35 cellular contexts compared by ENCODE assay signal in the genomic region with DNA sequence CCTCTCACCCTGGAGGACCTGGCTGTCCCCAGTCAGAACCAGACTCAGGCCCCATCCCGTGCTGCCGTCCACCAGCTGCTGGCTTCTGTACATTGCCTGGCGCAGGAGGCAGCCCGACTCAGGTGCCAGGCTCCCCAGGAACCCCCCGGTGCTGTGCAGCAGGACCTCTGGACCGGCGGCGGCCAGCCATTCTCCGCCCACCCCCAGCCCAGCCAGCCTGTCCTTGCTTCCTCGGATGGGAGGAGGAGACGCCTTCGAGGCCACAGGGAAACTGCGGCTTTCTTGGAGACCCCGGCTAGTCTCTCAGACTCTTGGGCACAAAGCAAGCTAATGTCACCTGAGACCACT. TPM values are rescaled to one million over a fixed set of nuclear protein-coding genes. Genes with fewer than 3 reads are reported as not detected.
"Had no signal": no experiment of that assay in that cellular context is flagged by ENCODE, and none has a peak within 500 bp of the region (broad histone marks: within the 10 kb centered on the region; RNA-seq: fewer than 3 reads in every experiment).

No MANE protein-coding gene starts in this region.

- H3K27ac ChIP-seq: body of pancreas, brain microvascular endothelial cell, breast epithelium, VCaP had no signal

- DNase-seq: activated CD4-positive, alpha-beta memory T cell treated with anti-CD3 and anti-CD28 coated beads, Interleukin-2, amount 10 ng/mL, durations not matched to agents 7 days and 5 days; activated CD4-positive, alpha-beta T cell treated with anti-CD3 and anti-CD28 coated beads for 1 hour; activated CD4-positive, alpha-beta T cell treated with anti-CD3 and anti-CD28 coated beads for 36 hours; activated CD4-positive, alpha-beta T cell treated with anti-CD3 and anti-CD28 coated beads for 48 hours; activated CD4-positive, alpha-beta T cell treated with anti-CD3 and anti-CD28 coated beads, Interleukin-2, amount 10 ng/mL, durations not matched to agents 7 days and 5 days; activated CD4-positive, alpha-beta T cell treated with anti-CD3 and anti-CD28 coated beads, Interleukin-2, amount 50 U/mL, for 48 hours; activated CD4-positive, CD25-positive, alpha-beta regulatory T cell; activated CD8-positive, alpha-beta memory T cell treated with anti-CD3 and anti-CD28 coated beads for 24 hours; activated CD8-positive, alpha-beta memory T cell treated with anti-CD3 and anti-CD28 coated beads, Interleukin-2, amount 10 ng/mL, durations not matched to agents 7 days and 5 days; activated CD8-positive, alpha-beta memory T cell treated with anti-CD3 and anti-CD28 coated beads, Interleukin-2, amount 50 U/mL, for 48 hours; activated CD8-positive, alpha-beta T cell treated with anti-CD3 and anti-CD28 coated beads, Interleukin-2, amount 10 ng/mL, durations not matched to agents 7 days and 5 days; activated effector memory CD4-positive, alpha-beta T cell treated with Interleukin-2 at 50 U/mL for 16 hours; activated gamma-delta T cell; activated naive CD4-positive, alpha-beta T cell treated with anti-CD3 and anti-CD28 coated beads, Interleukin-2, amount 10 ng/mL, durations not matched to agents 7 days and 5 days; activated naive CD4-positive, alpha-beta T cell treated with Interleukin-2 at 50 U/mL for 16 hours; activated naive CD8-positive, alpha-beta T cell treated with anti-CD3 and anti-CD28 coated beads, Interleukin-2, amount 10 ng/mL, durations not matched to agents 7 days and 5 days; activated naive CD8-positive, alpha-beta T cell treated with anti-CD3 and anti-CD28 coated beads, Interleukin-2, amount 50 U/mL, for 24 hours; activated T-cell treated with anti-CD3 and anti-CD28 coated beads, Interleukin-2, amount 50 U/mL, for 24 hours; activated T-cell treated with anti-CD3 and anti-CD28 coated beads, Interleukin-2, amount 50 U/mL, for 48 hours; amygdala; anterior cingulate cortex; body of pancreas; brain microvascular endothelial cell; caudate nucleus; cerebellar nuclear complex; SW 1271; T-helper 1 cell; T-helper 2 cell; T-helper 9 cell had no signal

- H3K9me3 ChIP-seq: body of pancreas, breast epithelium had no signal

- H3K4me1 ChIP-seq: breast epithelium had no signal

- FAIRE-seq: astrocyte, TTC549 had no signal

- H3K36me3 ChIP-seq: brain microvascular endothelial cell, breast epithelium had no signal

- H3K4me3 ChIP-seq: body of pancreas, breast epithelium had no signal

- ATAC-seq: activated CD4-positive, alpha-beta T cell treated with anti-CD3 and anti-CD28 coated beads for 36 hours; activated CD4-positive, CD25-positive, alpha-beta regulatory T cell treated with anti-CD3 and anti-CD28 coated beads, Interleukin-2, amount 50 U/mL, for 24 hours; activated CD8-positive, alpha-beta memory T cell treated with anti-CD3 and anti-CD28 coated beads, Interleukin-2, amount 10 ng/mL, durations not matched to agents 7 days and 5 days; activated CD8-positive, alpha-beta T cell treated with anti-CD3 and anti-CD28 coated beads, Interleukin-2, amount 10 ng/mL, durations not matched to agents 7 days and 5 days; activated naive CD8-positive, alpha-beta T cell treated with anti-CD3 and anti-CD28 coated beads, Interleukin-2, amount 50 U/mL, for 24 hours; body of pancreas had no signal

RNA-seq across cellular contexts. Expression of gene C1orf167, which starts 4.4 kb away (rescaled TPM):
- total RNA-seq: activated CD4-positive, alpha-beta T cell treated with anti-CD3 and anti-CD28 coated beads for 36 hours; activated CD4-positive, alpha-beta T cell treated with anti-CD3 and anti-CD28 coated beads, Interleukin-2, amount 10 ng/mL, durations not matched to agents 7 days and 5 days; activated CD8-positive, alpha-beta memory T cell treated with anti-CD3 and anti-CD28 coated beads, Interleukin-2, amount 10 ng/mL, durations not matched to agents 7 days and 5 days; activated CD8-positive, alpha-beta T cell treated with anti-CD3 and anti-CD28 coated beads, Interleukin-2, amount 10 ng/mL, durations not matched to agents 7 days and 5 days; activated naive CD8-positive, alpha-beta T cell treated with anti-CD3 and anti-CD28 coated beads, Interleukin-2, amount 10 ng/mL, durations not matched to agents 7 days and 5 days; activated T-helper 2 cell treated with anti-CD3 and anti-CD28 coated beads, Interferon-gamma antibody, Interleukin-2, Interleukin-4, amounts not matched to agents 10 μg/mL and 5 μg/mL and 100 μg/mL, durations not matched to agents 14 hours and 24 hours and 36 hours; astrocyte; body of pancreas had no signal
